In genomic region chr12:104456417-104456949, GRCh38 we compare ENCODE assay signal across 8 cellular contexts. TPM values are rescaled to one million over a fixed set of nuclear protein-coding genes. Genes with fewer than 3 reads are reported as not detected.
DNase-seq lines count a peak whose midpoint lies in the region; ATAC-seq and TF ChIP-seq lines count a peak whose summit lies in the region.

CHST11 (plus strand) TSS chr12:104456948.

- peaks cover 42% of the 10 kb centered on the region for H3K36me3 Mint-ChIP-seq in dendritic cell treated with granulocyte-macrophage colony-stimulating factor and Interleukin-4, amounts not matched to agents 40 ng/mL and 50 ng/mL, for 4 days (ENCODE audit: low read depth)

- H3K4me1 Mint-ChIP-seq in dendritic cell treated with granulocyte-macrophage colony-stimulating factor and Interleukin-4, amounts not matched to agents 40 ng/mL and 50 ng/mL, for 4 days (ENCODE audit: low read depth), result peaks cover 36% of the 10 kb centered on the region

- DNase-seq in AG09319 (ENCODE audit: extremely low read depth, low read depth), result peak; percentile 77
- peak; percentile 40 to 87 for DNase-seq in NCI-H526 (lab: John Stamatoyannopoulos, UW)
- peak; percentile 72 for DNase-seq in activated CD4-positive, alpha-beta T cell treated with anti-CD3 and anti-CD28 coated beads, Interleukin-2, amount 50 U/mL, for 1 hour
- DNase-seq in left lobe of liver (ENCODE audit: low spot score), result peak; percentile 69
- peak; percentile 81 for DNase-seq in stimulated activated CD4-positive, alpha-beta T cell treated with anti-CD3 and anti-CD28 coated beads, Interleukin-1b, Interleukin-23, amount 100 ng/mL, for 48 hours

- TF ChIP-seq CTCF in AG09319 (IDR thresholded peaks at IDR 0.05; ENCODE audit: low read depth, low read length), result peak; percentile 46

- H3K9me3 Mint-ChIP-seq in dendritic cell treated with granulocyte-macrophage colony-stimulating factor and Interleukin-4, amounts not matched to agents 40 ng/mL and 50 ng/mL, for 4 days, result no peaks in the 10 kb centered on the region

- intact Hi-C loops in dendritic cell treated with granulocyte-macrophage colony-stimulating factor and Interleukin-4, amounts not matched to agents 40 ng/mL and 50 ng/mL, for 4 days (cut with micrococcal nuclease), result loop anchor here (2.0 to 5.0 kb wide), 3 partner anchors 36 to 186 kb away; no protein-coding TSS in a partner anchor

- H3K4me3 Mint-ChIP-seq in dendritic cell treated with granulocyte-macrophage colony-stimulating factor and Interleukin-4, amounts not matched to agents 40 ng/mL and 50 ng/mL, for 4 days, result peak within 1 kb of the TSS; percentile 100

- ATAC-seq in GM19025 (IDR thresholded peaks at IDR 0.05; ENCODE audit: low read depth, unreplicated experiment) (peak; percentile 74), HG03342 (IDR thresholded peaks at IDR 0.05; ENCODE audit: unreplicated experiment) (peak; percentile 60), left lobe of liver (peak; percentile 86)

- H3K27ac Mint-ChIP-seq in dendritic cell treated with granulocyte-macrophage colony-stimulating factor and Interleukin-4, amounts not matched to agents 40 ng/mL and 50 ng/mL, for 4 days, result peak within 1 kb of the TSS; percentile 91

- H3K27me3 Mint-ChIP-seq in dendritic cell treated with granulocyte-macrophage colony-stimulating factor and Interleukin-4, amounts not matched to agents 40 ng/mL and 50 ng/mL, for 4 days, result peaks cover 6% of the 10 kb centered on the region

RNA-seq across cellular contexts. Expression of gene CHST11, which starts in this region (rescaled TPM):
- total RNA-seq in left lobe of liver, result 1.2 TPM

Comparison
In these comparisons a context has a peak if more than half of its experiments do, and no peak if none do; other contexts are left out.
1. Peak in every context shown above with its lines: DNase-seq and ATAC-seq.